Comparison of ENCODE assay signal across 1 cellular context in the genomic region with DNA sequence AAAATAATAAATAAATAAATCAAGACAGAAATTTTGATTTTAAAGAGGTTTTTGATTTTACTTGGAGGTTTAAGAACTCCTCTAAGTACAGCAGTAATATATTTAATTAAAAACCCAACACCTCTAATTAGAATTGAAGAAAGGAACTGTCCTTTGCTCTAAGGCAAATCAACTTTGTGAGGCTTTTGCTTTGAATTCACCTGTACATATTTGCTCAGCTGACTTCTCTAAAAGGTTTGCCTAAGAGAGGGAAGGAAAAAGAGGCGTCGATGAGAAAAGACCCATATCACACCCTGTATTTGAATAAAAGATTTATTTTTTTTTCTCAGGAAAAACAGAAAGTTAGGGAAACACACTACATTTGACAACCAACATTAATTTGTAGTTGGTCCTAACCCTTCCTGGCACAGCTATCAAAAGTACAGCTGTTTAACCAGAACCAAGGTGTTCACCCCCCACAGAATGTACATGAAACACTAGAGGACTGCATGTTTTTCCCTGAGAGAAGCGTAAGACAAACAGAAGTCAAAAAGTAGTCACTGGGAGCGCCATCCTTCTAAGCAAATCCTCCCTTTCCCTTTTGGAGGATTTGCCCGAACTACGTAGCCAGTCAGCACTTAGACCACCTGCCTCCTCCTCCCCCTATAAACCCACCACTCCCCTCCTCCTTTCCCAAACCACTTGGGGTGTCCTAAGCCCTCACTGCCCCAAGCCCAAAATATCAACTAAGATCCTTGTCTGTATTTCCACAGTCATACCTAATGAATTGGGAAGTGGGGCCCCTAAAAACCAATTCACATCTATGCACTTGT.
A peak's percentile ranks its signal among the peaks of the same experiment; 100 is the strongest.
TF ChIP-seq lines count a peak whose summit lies in the region.

No MANE protein-coding gene starts in this region.

TF ChIP-seq in HepG2, 621 proteins besides CTCF, POLR2A, EP300 and RAD21 (continues in another document):
- TF ChIP-seq ARHGAP35 (CRISPR knock-in tag; IDR thresholded peaks at IDR 0.05; ENCODE audit: borderline replicate concordance) (no peak), RBFOX2 (IDR thresholded peaks at IDR 0.05; ENCODE audit: low read depth, low read length) (peak; percentile 73), DR1 (CRISPR knock-in tag; IDR thresholded peaks at IDR 0.05) (no peak), ZNF460 (CRISPR knock-in tag; IDR thresholded peaks at IDR 0.05; ENCODE audit: borderline replicate concordance) (no peak), PCBP2 (optimal IDR thresholded peaks at IDR 0.05; ENCODE audit: low read depth, low read length, poor library complexity, severe bottlenecking) (no peak), ZNF564 (CRISPR knock-in tag; IDR thresholded peaks at IDR 0.05) (no peak), SAP130 (CRISPR knock-in tag; IDR thresholded peaks at IDR 0.05; ENCODE audit: low read depth) (0 out of 2 replicates have a peak, but pooled peaks have one; percentile 6), NFE2L1 (CRISPR knock-in tag; IDR thresholded peaks at IDR 0.05; ENCODE audit: borderline replicate concordance) (no peak), ZNF101 (CRISPR knock-in tag; IDR thresholded peaks at IDR 0.05; ENCODE audit: borderline replicate concordance, low read depth) (no peak), SP140L (CRISPR knock-in tag; IDR thresholded peaks at IDR 0.05; ENCODE audit: borderline replicate concordance) (no peak), AGO2 (optimal IDR thresholded peaks at IDR 0.05; ENCODE audit: low read depth, low read length) (peak; percentile 32), SALL1 (CRISPR knock-in tag; IDR thresholded peaks at IDR 0.05) (no peak), SMC3 (IDR thresholded peaks at IDR 0.05; ENCODE audit: low read length) (no peak), POLR2AphosphoS5 (IDR thresholded peaks at IDR 0.05; ENCODE audit: low read depth, low read length) (no peak), FOXO1 (CRISPR knock-in tag; IDR thresholded peaks at IDR 0.05) (no peak), ZKSCAN8 (CRISPR knock-in tag; IDR thresholded peaks at IDR 0.05; ENCODE audit: borderline replicate concordance) (no peak), MAFG (CRISPR knock-in tag; IDR thresholded peaks at IDR 0.05) (no peak), HNF4A (CRISPR knock-in tag; IDR thresholded peaks at IDR 0.05) (no peak), ZC3H4 (CRISPR knock-in tag; IDR thresholded peaks at IDR 0.05; ENCODE audit: borderline replicate concordance) (no peak), POLR2G (IDR thresholded peaks at IDR 0.05; ENCODE audit: low read depth, low read length) (peak; percentile 65), RBM22 (optimal IDR thresholded peaks at IDR 0.05; ENCODE audit: low read length) (peak; percentile 85), ZNF124 (CRISPR knock-in tag; IDR thresholded peaks at IDR 0.05) (no peak), FOSL1 (CRISPR knock-in tag; IDR thresholded peaks at IDR 0.05; ENCODE audit: borderline replicate concordance) (no peak)
- TF ChIP-seq, protein P1, sequence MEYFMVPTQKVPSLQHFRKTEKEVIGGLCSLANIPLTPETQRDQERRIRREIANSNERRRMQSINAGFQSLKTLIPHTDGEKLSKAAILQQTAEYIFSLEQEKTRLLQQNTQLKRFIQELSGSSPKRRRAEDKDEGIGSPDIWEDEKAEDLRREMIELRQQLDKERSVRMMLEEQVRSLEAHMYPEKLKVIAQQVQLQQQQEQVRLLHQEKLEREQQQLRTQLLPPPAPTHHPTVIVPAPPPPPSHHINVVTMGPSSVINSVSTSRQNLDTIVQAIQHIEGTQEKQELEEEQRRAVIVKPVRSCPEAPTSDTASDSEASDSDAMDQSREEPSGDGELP (IDR thresholded peaks at IDR 0.05; ENCODE audit: borderline replicate concordance, low read depth), result peak; percentile 80
- TF ChIP-seq, protein P2, sequence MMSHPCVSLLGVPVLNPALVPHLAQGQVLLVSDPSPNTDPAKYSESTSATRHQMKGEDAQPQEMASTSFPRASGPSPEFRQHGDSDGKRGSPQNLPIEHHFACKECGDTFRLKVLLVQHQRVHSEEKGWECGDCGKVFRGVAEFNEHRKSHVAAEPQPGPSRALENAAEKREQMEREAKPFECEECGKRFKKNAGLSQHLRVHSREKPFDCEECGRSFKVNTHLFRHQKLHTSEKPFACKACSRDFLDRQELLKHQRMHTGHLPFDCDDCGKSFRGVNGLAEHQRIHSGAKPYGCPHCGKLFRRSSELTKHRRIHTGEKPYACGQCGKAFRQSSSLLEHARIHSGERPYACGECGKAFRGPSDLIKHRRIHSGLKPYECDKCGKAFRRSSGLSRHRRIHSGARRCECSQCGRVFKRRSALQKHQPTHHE (CRISPR knock-in tag; IDR thresholded peaks at IDR 0.05; ENCODE audit: borderline replicate concordance), result no peak
- TF ChIP-seq, protein P3, sequence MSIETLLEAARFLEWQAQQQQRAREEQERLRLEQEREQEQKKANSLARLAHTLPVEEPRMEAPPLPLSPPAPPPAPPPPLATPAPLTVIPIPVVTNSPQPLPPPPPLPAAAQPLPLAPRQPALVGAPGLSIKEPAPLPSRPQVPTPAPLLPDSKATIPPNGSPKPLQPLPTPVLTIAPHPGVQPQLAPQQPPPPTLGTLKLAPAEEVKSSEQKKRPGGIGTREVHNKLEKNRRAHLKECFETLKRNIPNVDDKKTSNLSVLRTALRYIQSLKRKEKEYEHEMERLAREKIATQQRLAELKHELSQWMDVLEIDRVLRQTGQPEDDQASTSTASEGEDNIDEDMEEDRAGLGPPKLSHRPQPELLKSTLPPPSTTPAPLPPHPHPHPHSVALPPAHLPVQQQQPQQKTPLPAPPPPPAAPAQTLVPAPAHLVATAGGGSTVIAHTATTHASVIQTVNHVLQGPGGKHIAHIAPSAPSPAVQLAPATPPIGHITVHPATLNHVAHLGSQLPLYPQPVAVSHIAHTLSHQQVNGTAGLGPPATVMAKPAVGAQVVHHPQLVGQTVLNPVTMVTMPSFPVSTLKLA (IDR thresholded peaks at IDR 0.05), result no peak
- TF ChIP-seq, protein P4, sequence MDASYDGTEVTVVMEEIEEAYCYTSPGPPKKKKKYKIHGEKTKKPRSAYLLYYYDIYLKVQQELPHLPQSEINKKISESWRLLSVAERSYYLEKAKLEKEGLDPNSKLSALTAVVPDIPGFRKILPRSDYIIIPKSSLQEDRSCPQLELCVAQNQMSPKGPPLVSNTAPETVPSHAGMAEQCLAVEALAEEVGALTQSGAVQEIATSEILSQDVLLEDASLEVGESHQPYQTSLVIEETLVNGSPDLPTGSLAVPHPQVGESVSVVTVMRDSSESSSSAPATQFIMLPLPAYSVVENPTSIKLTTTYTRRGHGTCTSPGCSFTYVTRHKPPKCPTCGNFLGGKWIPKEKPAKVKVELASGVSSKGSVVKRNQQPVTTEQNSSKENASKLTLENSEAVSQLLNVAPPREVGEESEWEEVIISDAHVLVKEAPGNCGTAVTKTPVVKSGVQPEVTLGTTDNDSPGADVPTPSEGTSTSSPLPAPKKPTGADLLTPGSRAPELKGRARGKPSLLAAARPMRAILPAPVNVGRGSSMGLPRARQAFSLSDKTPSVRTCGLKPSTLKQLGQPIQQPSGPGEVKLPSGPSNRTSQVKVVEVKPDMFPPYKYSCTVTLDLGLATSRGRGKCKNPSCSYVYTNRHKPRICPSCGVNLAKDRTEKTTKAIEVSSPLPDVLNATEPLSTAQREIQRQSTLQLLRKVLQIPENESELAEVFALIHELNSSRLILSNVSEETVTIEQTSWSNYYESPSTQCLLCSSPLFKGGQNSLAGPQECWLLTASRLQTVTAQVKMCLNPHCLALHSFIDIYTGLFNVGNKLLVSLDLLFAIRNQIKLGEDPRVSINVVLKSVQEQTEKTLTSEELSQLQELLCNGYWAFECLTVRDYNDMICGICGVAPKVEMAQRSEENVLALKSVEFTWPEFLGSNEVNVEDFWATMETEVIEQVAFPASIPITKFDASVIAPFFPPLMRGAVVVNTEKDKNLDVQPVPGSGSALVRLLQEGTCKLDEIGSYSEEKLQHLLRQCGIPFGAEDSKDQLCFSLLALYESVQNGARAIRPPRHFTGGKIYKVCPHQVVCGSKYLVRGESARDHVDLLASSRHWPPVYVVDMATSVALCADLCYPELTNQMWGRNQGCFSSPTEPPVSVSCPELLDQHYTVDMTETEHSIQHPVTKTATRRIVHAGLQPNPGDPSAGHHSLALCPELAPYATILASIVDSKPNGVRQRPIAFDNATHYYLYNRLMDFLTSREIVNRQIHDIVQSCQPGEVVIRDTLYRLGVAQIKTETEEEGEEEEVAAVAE (CRISPR knock-in tag; IDR thresholded peaks at IDR 0.05; ENCODE audit: borderline replicate concordance), result no peak
- TF ChIP-seq, protein P5, sequence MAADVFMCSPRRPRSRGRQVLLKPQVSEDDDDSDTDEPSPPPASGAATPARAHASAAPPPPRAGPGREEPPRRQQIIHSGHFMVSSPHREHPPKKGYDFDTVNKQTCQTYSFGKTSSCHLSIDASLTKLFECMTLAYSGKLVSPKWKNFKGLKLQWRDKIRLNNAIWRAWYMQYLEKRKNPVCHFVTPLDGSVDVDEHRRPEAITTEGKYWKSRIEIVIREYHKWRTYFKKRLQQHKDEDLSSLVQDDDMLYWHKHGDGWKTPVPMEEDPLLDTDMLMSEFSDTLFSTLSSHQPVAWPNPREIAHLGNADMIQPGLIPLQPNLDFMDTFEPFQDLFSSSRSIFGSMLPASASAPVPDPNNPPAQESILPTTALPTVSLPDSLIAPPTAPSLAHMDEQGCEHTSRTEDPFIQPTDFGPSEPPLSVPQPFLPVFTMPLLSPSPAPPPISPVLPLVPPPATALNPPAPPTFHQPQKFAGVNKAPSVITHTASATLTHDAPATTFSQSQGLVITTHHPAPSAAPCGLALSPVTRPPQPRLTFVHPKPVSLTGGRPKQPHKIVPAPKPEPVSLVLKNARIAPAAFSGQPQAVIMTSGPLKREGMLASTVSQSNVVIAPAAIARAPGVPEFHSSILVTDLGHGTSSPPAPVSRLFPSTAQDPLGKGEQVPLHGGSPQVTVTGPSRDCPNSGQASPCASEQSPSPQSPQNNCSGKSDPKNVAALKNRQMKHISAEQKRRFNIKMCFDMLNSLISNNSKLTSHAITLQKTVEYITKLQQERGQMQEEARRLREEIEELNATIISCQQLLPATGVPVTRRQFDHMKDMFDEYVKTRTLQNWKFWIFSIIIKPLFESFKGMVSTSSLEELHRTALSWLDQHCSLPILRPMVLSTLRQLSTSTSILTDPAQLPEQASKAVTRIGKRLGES (CRISPR knock-in tag; IDR thresholded peaks at IDR 0.05; ENCODE audit: borderline replicate concordance), result no peak
- TF ChIP-seq, protein P6, sequence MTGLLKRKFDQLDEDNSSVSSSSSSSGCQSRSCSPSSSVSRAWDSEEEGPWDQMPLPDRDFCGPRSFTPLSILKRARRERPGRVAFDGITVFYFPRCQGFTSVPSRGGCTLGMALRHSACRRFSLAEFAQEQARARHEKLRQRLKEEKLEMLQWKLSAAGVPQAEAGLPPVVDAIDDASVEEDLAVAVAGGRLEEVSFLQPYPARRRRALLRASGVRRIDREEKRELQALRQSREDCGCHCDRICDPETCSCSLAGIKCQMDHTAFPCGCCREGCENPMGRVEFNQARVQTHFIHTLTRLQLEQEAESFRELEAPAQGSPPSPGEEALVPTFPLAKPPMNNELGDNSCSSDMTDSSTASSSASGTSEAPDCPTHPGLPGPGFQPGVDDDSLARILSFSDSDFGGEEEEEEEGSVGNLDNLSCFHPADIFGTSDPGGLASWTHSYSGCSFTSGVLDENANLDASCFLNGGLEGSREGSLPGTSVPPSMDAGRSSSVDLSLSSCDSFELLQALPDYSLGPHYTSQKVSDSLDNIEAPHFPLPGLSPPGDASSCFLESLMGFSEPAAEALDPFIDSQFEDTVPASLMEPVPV (CRISPR knock-in tag; IDR thresholded peaks at IDR 0.05), result no peak
- TF ChIP-seq, protein P7, sequence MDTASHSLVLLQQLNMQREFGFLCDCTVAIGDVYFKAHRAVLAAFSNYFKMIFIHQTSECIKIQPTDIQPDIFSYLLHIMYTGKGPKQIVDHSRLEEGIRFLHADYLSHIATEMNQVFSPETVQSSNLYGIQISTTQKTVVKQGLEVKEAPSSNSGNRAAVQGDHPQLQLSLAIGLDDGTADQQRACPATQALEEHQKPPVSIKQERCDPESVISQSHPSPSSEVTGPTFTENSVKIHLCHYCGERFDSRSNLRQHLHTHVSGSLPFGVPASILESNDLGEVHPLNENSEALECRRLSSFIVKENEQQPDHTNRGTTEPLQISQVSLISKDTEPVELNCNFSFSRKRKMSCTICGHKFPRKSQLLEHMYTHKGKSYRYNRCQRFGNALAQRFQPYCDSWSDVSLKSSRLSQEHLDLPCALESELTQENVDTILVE (CRISPR knock-in tag; IDR thresholded peaks at IDR 0.05), result no peak
- TF ChIP-seq, protein P8, sequence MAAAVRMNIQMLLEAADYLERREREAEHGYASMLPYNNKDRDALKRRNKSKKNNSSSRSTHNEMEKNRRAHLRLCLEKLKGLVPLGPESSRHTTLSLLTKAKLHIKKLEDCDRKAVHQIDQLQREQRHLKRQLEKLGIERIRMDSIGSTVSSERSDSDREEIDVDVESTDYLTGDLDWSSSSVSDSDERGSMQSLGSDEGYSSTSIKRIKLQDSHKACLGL (CRISPR knock-in tag; IDR thresholded peaks at IDR 0.05), result no peak
- TF ChIP-seq, protein P9, sequence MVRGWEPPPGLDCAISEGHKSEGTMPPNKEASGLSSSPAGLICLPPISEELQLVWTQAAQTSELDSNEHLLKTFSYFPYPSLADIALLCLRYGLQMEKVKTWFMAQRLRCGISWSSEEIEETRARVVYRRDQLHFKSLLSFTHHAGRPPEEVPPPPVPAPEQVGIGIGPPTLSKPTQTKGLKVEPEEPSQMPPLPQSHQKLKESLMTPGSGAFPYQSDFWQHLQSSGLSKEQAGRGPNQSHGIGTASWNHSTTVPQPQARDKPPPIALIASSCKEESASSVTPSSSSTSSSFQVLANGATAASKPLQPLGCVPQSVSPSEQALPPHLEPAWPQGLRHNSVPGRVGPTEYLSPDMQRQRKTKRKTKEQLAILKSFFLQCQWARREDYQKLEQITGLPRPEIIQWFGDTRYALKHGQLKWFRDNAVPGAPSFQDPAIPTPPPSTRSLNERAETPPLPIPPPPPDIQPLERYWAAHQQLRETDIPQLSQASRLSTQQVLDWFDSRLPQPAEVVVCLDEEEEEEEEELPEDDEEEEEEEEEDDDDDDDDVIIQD (CRISPR knock-in tag; IDR thresholded peaks at IDR 0.05; ENCODE audit: low read depth), result no peak
- TF ChIP-seq, protein P10, sequence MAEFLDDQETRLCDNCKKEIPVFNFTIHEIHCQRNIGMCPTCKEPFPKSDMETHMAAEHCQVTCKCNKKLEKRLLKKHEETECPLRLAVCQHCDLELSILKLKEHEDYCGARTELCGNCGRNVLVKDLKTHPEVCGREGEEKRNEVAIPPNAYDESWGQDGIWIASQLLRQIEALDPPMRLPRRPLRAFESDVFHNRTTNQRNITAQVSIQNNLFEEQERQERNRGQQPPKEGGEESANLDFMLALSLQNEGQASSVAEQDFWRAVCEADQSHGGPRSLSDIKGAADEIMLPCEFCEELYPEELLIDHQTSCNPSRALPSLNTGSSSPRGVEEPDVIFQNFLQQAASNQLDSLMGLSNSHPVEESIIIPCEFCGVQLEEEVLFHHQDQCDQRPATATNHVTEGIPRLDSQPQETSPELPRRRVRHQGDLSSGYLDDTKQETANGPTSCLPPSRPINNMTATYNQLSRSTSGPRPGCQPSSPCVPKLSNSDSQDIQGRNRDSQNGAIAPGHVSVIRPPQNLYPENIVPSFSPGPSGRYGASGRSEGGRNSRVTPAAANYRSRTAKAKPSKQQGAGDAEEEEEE (CRISPR knock-in tag; IDR thresholded peaks at IDR 0.05; ENCODE audit: borderline replicate concordance), result no peak
- TF ChIP-seq, protein P11, sequence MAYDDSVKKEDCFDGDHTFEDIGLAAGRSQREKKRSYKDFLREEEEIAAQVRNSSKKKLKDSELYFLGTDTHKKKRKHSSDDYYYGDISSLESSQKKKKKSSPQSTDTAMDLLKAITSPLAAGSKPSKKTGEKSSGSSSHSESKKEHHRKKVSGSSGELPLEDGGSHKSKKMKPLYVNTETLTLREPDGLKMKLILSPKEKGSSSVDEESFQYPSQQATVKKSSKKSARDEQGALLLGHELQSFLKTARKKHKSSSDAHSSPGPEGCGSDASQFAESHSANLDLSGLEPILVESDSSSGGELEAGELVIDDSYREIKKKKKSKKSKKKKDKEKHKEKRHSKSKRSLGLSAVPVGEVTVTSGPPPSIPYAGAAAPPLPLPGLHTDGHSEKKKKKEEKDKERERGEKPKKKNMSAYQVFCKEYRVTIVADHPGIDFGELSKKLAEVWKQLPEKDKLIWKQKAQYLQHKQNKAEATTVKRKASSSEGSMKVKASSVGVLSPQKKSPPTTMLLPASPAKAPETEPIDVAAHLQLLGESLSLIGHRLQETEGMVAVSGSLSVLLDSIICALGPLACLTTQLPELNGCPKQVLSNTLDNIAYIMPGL (CRISPR knock-in tag; IDR thresholded peaks at IDR 0.05; ENCODE audit: borderline replicate concordance in 1 of 2, low read depth in 1 of 2), result no peak
